ENCODE assay signal across 19 cellular contexts in genomic region chr7:37027104-37027503, GRCh38.
DNase-seq lines count a peak whose midpoint lies in the region; ATAC-seq, FAIRE-seq and TF ChIP-seq lines count a peak whose summit lies in the region.
"Had no signal": no experiment of that assay in that cellular context is flagged by ENCODE, and none has a peak within 500 bp of the region (broad histone marks: within the 10 kb centered on the region; RNA-seq: fewer than 3 reads in every experiment).

No MANE protein-coding gene starts in this region.

- H3K9me3 ChIP-seq in GM12878 (replicated peaks; ENCODE audit: control insufficient read depth, insufficient read depth, low read length) (no peaks in the 10 kb centered on the region), heart right ventricle (no peaks in the 10 kb centered on the region)

- no peak overlapping the region for H3K18ac ChIP-seq in mesendoderm (ENCODE audit: low read length)

- TF ChIP-seq CTCF in GM12878 (IDR thresholded peaks at IDR 0.05 in 2 of 3, conservative IDR thresholded peaks at IDR 0.05 in 1 of 3; ENCODE audit: control insufficient read depth in 2 of 3, extremely low read depth in 1 of 3, insufficient read depth in 1 of 3, low read depth in 3 of 3, low read length in 3 of 3) (no peak), heart right ventricle (IDR thresholded peaks at IDR 0.05) (no peak)

- no peak overlapping the region for H3K4me2 ChIP-seq in GM12878 (ENCODE audit: control insufficient read depth, insufficient read depth)
- H3K4me2 ChIP-seq in mesendoderm (ENCODE audit: low read length): no peak overlapping the region

- no peak overlapping the region for H3K9ac ChIP-seq in GM12878 (ENCODE audit: control insufficient read depth, insufficient read depth, low read length)
- no peak overlapping the region for H3K9ac ChIP-seq in mesendoderm (ENCODE audit: low read length)

- no peaks in the 10 kb centered on the region for H3K27me3 ChIP-seq in GM12878 (replicated peaks in 1 of 2; ENCODE audit: control insufficient read depth in 2 of 2, insufficient read depth in 2 of 2, low read length in 1 of 2)
- H3K27me3 ChIP-seq in heart right ventricle: no peaks in the 10 kb centered on the region
- H3K27me3 ChIP-seq in mesendoderm (ENCODE audit: insufficient read depth, low read length, poor library complexity): no peaks in the 10 kb centered on the region

- intact Hi-C loops in GM12878 (cut with micrococcal nuclease; ENCODE audit: unreplicated experiment): no loop called here
- intact Hi-C loops in heart right ventricle (cut with DNase I): no loop called here

- 55% methylated on average over 1 of the region's 1 CpG for WGBS in GM12878 (ENCODE audit: insufficient coverage, insufficient replicate concordance, low lambda C conversion rate, missing lambda C conversion rate)
- WGBS in heart right ventricle, 2 donors: 70 to 85% methylated on average over 1 of the region's 1 CpG
- WGBS in mesendoderm (ENCODE audit: extremely low coverage, insufficient coverage, low lambda C conversion rate): no CpG with 5 or more reads among the region's 1 CpG

- H2BK5ac ChIP-seq in mesendoderm (ENCODE audit: low read length): no peak overlapping the region

- H3K27me3 Mint-ChIP-seq in T-helper 1 cell treated with Interleukin-12 subunit alpha and Interleukin-12 subunit beta and Interleukin-4 antibody, amounts not matched to agents 30 μg/mL and 1 μg/mL, for 36 hours (ENCODE audit: low read depth): no peaks in the 10 kb centered on the region
- H3K27me3 Mint-ChIP-seq in stimulated activated naive CD8-positive, alpha-beta T cell treated with anti-CD3 and anti-CD28 coated beads, Interleukin-15, amount 100 ng/mL, for 72 hours: no peaks in the 10 kb centered on the region

- no peaks in the 10 kb centered on the region; a peak in 1 of 4 replicates for H3K36me3 ChIP-seq in GM12878 (ENCODE audit: control insufficient read depth in 2 of 2, insufficient read depth in 2 of 2, low read length in 1 of 2)
- H3K36me3 ChIP-seq in heart right ventricle: no peaks in the 10 kb centered on the region
- H3K36me3 ChIP-seq in mesendoderm (ENCODE audit: control insufficient read depth, insufficient read depth, low read length): no peaks in the 10 kb centered on the region

- no peak overlapping the region for H2BK120ac ChIP-seq in mesendoderm (ENCODE audit: low read depth, low read length)

- FAIRE-seq in GM12878 (lab: Jason Lieb, UNC): no peak
- FAIRE-seq: H1, RCC 7860 had no signal

- H2AK5ac ChIP-seq in mesendoderm (ENCODE audit: low read length): no peak overlapping the region

- no peak overlapping the region for H2BK15ac ChIP-seq in mesendoderm (replicated peaks; ENCODE audit: low read depth)

- H3K4me1 ChIP-seq in GM12878 (ENCODE audit: control insufficient read depth, insufficient read depth, low read length) (no peaks in the 10 kb centered on the region), heart right ventricle (peaks cover 6 to 32% (median 11%) of the 10 kb centered on the region in 9 donors), mesendoderm (ENCODE audit: control insufficient read depth, low read depth, low read length) (peaks cover 2% of the 10 kb centered on the region)

- TF ChIP-seq EP300 in GM12878 (IDR thresholded peaks at IDR 0.05; ENCODE audit: borderline replicate concordance in 1 of 2, control insufficient read depth in 1 of 2, low read depth in 2 of 2, low read length in 2 of 2): no peak

- no peak overlapping the region for H4K5ac ChIP-seq in mesendoderm (ENCODE audit: low read length)

- SMC1A ChIA-PET in GM12878 (lab: Charles Lee; ENCODE audit: uncharacterized antibody, unreplicated experiment): interaction anchor here (0.5 to 6.0 kb wide), 18 partner anchors 12 to 1325 kb away, joined by 3 to 43 read pairs (median 5); no protein-coding TSS in a partner anchor

- CTCF ChIA-PET in GM12878 (lab: Yijun Ruan, JAX): interaction anchor here (0.7 to 4.0 kb wide), 12 partner anchors 9 to 173 kb away, joined by 3 to 64 read pairs (median 7); no protein-coding TSS in a partner anchor

- H3K4me1 Mint-ChIP-seq in T-helper 1 cell treated with Interleukin-12 subunit alpha and Interleukin-12 subunit beta and Interleukin-4 antibody, amounts not matched to agents 30 μg/mL and 1 μg/mL, for 36 hours (ENCODE audit: low read depth): peaks cover 33% of the 10 kb centered on the region
- H3K4me1 Mint-ChIP-seq in stimulated activated naive CD8-positive, alpha-beta T cell treated with anti-CD3 and anti-CD28 coated beads, Interleukin-15, amount 100 ng/mL, for 72 hours: peaks cover 53% of the 10 kb centered on the region

- no peaks in the 10 kb centered on the region for H3K9me3 Mint-ChIP-seq in T-helper 1 cell treated with Interleukin-12 subunit alpha and Interleukin-12 subunit beta and Interleukin-4 antibody, amounts not matched to agents 30 μg/mL and 1 μg/mL, for 36 hours
- peaks cover 3 to 7% of the 10 kb centered on the region in 2 donors for H3K9me3 Mint-ChIP-seq in stimulated activated naive CD8-positive, alpha-beta T cell treated with anti-CD3 and anti-CD28 coated beads, Interleukin-15, amount 100 ng/mL, for 72 hours

- RAD21 ChIA-PET in GM12878 (lab: Charles Lee; ENCODE audit: unreplicated experiment): interaction anchor here (1.0 to 4.2 kb wide), 12 partner anchors 9 to 171 kb away, joined by 3 to 85 read pairs (median 4); no protein-coding TSS in a partner anchor

- H3K36me3 Mint-ChIP-seq in T-helper 1 cell treated with Interleukin-12 subunit alpha and Interleukin-12 subunit beta and Interleukin-4 antibody, amounts not matched to agents 30 μg/mL and 1 μg/mL, for 36 hours (ENCODE audit: low read depth): peaks cover 22% of the 10 kb centered on the region

- no peak overlapping the region for H3K4ac ChIP-seq in mesendoderm (ENCODE audit: low read depth, low read length)

- POLR2A ChIA-PET in GM12878 (lab: Charles Lee): interaction anchor here (1.2 to 1.5 kb wide), 2 partner anchors 13 to 155 kb away, joined by 3 to 7 read pairs; no protein-coding TSS in a partner anchor

- no peak overlapping the region for H3K23ac ChIP-seq in mesendoderm (ENCODE audit: low read length)

- H2AFZ ChIP-seq in GM12878 (ENCODE audit: control insufficient read depth, low read depth, low read length): no peak overlapping the region

- no peaks in the 10 kb centered on the region for H4K20me1 ChIP-seq in GM12878 (ENCODE audit: control insufficient read depth, insufficient read depth)

- H3K4me3 ChIP-seq in GM12878 (no peak overlapping the region), heart right ventricle (no peak overlapping the region), mesendoderm (ENCODE audit: low read length) (no peak overlapping the region)

- H3K56ac ChIP-seq in mesendoderm (ENCODE audit: low read length): no peak overlapping the region

- no peak for TF ChIP-seq RAD21 in GM12878 (IDR thresholded peaks at IDR 0.05; ENCODE audit: insufficient read depth, low read depth, low read length)

- ATAC-seq in stimulated activated naive CD8-positive, alpha-beta T cell treated with anti-CD3 and anti-CD28 coated beads, Interleukin-15, amount 100 ng/mL, for 72 hours: no peak
- no peak for ATAC-seq in stimulated activated naive CD8-positive, alpha-beta T cell treated with anti-CD3 and anti-CD28 coated beads, Interleukin-15, Interleukin-2, amounts not matched to agents 100 U/mL and 50 U/mL, for 24 hours
- ATAC-seq in GM12878 (peak; percentile 76), heart right ventricle (no peak)
- ATAC-seq: Right ventricle myocardium inferior had no signal

- no peaks in the 10 kb centered on the region for H3K79me1 ChIP-seq in mesendoderm (ENCODE audit: low read length)

- peak overlapping the region; percentile 22 for H3K27ac Mint-ChIP-seq in T-helper 1 cell treated with Interleukin-12 subunit alpha and Interleukin-12 subunit beta and Interleukin-4 antibody, amounts not matched to agents 30 μg/mL and 1 μg/mL, for 36 hours
- H3K27ac Mint-ChIP-seq in stimulated activated naive CD8-positive, alpha-beta T cell treated with anti-CD3 and anti-CD28 coated beads, Interleukin-15, amount 100 ng/mL, for 72 hours: peak overlapping the region; percentile 7 to 8

- no peak overlapping the region for H3K4me3 Mint-ChIP-seq in T-helper 1 cell treated with Interleukin-12 subunit alpha and Interleukin-12 subunit beta and Interleukin-4 antibody, amounts not matched to agents 30 μg/mL and 1 μg/mL, for 36 hours
- no peak overlapping the region for H3K4me3 Mint-ChIP-seq in stimulated activated naive CD8-positive, alpha-beta T cell treated with anti-CD3 and anti-CD28 coated beads, Interleukin-15, amount 100 ng/mL, for 72 hours

- H3K27ac ChIP-seq in GM12878 (ENCODE audit: control insufficient read depth, insufficient read depth): no peak overlapping the region
- H3K27ac ChIP-seq in heart right ventricle: no peak overlapping the region
- H3K27ac ChIP-seq in mesendoderm (ENCODE audit: low read depth, low read length): no peak overlapping the region
- H3K27ac ChIP-seq: 22Rv1, C4-2B had no signal

- in situ Hi-C loops in GM12878 (cut with MboI): no loop called here

- DNase-seq in T-helper 1 cell: no peak
- no peak for DNase-seq in stimulated activated naive CD8-positive, alpha-beta T cell treated with anti-CD3 and anti-CD28 coated beads, Interleukin-15, amount 100 ng/mL, for 72 hours
- no peak for DNase-seq in stimulated activated naive CD8-positive, alpha-beta T cell treated with anti-CD3 and anti-CD28 coated beads, Interleukin-15, Interleukin-2, amounts not matched to agents 100 U/mL and 50 U/mL, for 24 hours
- DNase-seq in GM12878 (ENCODE audit: low read depth, low spot score): no peak
- DNase-seq in heart right ventricle: no peak
- no peak for DNase-seq in DMS 273 (lab: John Stamatoyannopoulos, UW; ENCODE audit: unreplicated experiment)
- DNase-seq in mesendoderm: no peak
- DNase-seq: AML-193, DMS79 treated with DMSO at 0.1 percent for 48 hours, NCI-H1694 treated with DMSO at 0.1 percent for 48 hours, NCI-H2227 treated with DMSO at 0.1 percent for 48 hours, NCI-H510A treated with DMSO at 0.1 percent for 48 hours, NCI-H774 had no signal

- TF ChIP-seq POLR2A in GM12878 (IDR thresholded peaks at IDR 0.05; ENCODE audit: low read depth, low read length): no peak

- H4K8ac ChIP-seq in mesendoderm (ENCODE audit: low read depth, low read length): no peak overlapping the region

- no peaks in the 10 kb centered on the region for H3K79me2 ChIP-seq in GM12878 (ENCODE audit: control insufficient read depth, insufficient read depth, low read length)
- H3K79me2 ChIP-seq in mesendoderm (ENCODE audit: control insufficient read depth, insufficient read depth, low read length): no peaks in the 10 kb centered on the region

- no TSS peak for BruUV-seq in GM12878 (replicated peaks; lab: Mats Ljungman, UMichigan)

TF ChIP-seq in GM12878, 131 proteins besides CTCF, POLR2A, EP300 and RAD21 (continues in another document):
- TF ChIP-seq ZZZ3 (IDR thresholded peaks at IDR 0.05; ENCODE audit: control insufficient read depth, insufficient read length, low read depth) (no peak), NFIC (IDR thresholded peaks at IDR 0.05; ENCODE audit: low read depth, low read length) (peak; percentile 59; the same call in 1 of the 2 replicates), BMI1 (IDR thresholded peaks at IDR 0.05; ENCODE audit: borderline replicate concordance) (no peak), ZNF622 (IDR thresholded peaks at IDR 0.05) (no peak), ATF7 (IDR thresholded peaks at IDR 0.05; ENCODE audit: low read depth) (peak; percentile 36; the same call in 1 of the 2 replicates), WRNIP1 (IDR thresholded peaks at IDR 0.05; ENCODE audit: borderline replicate concordance, low read depth, low read length) (no peak)
